In genomic region chr13:98141509-98141908, GRCh38 we compare ENCODE assay signal across 13 cellular contexts. TPM values are rescaled to one million over a fixed set of nuclear protein-coding genes. Genes with fewer than 3 reads are reported as not detected.
DNase-seq lines count a peak whose midpoint lies in the region; ATAC-seq and TF ChIP-seq lines count a peak whose summit lies in the region.
"Had no signal": no experiment of that assay in that cellular context is flagged by ENCODE, and none has a peak within 500 bp of the region (broad histone marks: within the 10 kb centered on the region; RNA-seq: fewer than 3 reads in every experiment).

No MANE protein-coding gene starts in this region.

- H3K9me3 ChIP-seq in iPS-15b (ENCODE audit: control insufficient read depth, insufficient read depth, low read length) (no peaks in the 10 kb centered on the region), parathyroid adenoma (ENCODE audit: control insufficient read depth, low read length) (no peaks in the 10 kb centered on the region)
- H3K9me3 ChIP-seq: left lung, SK-N-SH had no signal

- H4K20me1 ChIP-seq in KMS-11 (ENCODE audit: insufficient read depth), result no peaks in the 10 kb centered on the region

- H3K9ac ChIP-seq in KMS-11, result peak overlapping the region; percentile 84; the same call in 1 of the 2 replicates
- H3K9ac ChIP-seq in iPS-15b (ENCODE audit: low read depth, low read length), result no peak overlapping the region
- no peak overlapping the region for H3K9ac ChIP-seq in parathyroid adenoma
- H3K9ac ChIP-seq: SK-N-SH had no signal

- H3K4me3 ChIP-seq in KMS-11 (IDR thresholded peaks at IDR 0.05; ENCODE audit: insufficient read depth, low read depth, low read length) (no peak overlapping the region), iPS-15b (ENCODE audit: low read depth, low read length) (peak overlapping the region; percentile 37), parathyroid adenoma (ENCODE audit: low read depth, low read length) (no peak overlapping the region)

- H3K36me3 ChIP-seq in KMS-11 (ENCODE audit: insufficient read depth) (no peaks in the 10 kb centered on the region), iPS-15b (ENCODE audit: control insufficient read depth, insufficient read depth, low read length) (no peaks in the 10 kb centered on the region), parathyroid adenoma (ENCODE audit: control insufficient read depth, insufficient read depth, low read length) (no peaks in the 10 kb centered on the region)
- H3K36me3 ChIP-seq: left lung had no signal

- no peak overlapping the region for H3K27ac Mint-ChIP-seq in activated CD8-positive, alpha-beta memory T cell treated with anti-CD3 and anti-CD28 coated beads, Interleukin-2, amount 10 ng/mL, durations not matched to agents 7 days and 5 days

- no peak for ATAC-seq in activated CD8-positive, alpha-beta memory T cell treated with anti-CD3 and anti-CD28 coated beads, Interleukin-2, amount 10 ng/mL, durations not matched to agents 7 days and 5 days
- no peak for ATAC-seq in HG02885 (IDR thresholded peaks at IDR 0.05; ENCODE audit: poor library complexity, unreplicated experiment)
- ATAC-seq: HCT116 had no signal

- H3K36me3 Mint-ChIP-seq in activated CD8-positive, alpha-beta memory T cell treated with anti-CD3 and anti-CD28 coated beads, Interleukin-2, amount 10 ng/mL, durations not matched to agents 7 days and 5 days, result no peaks in the 10 kb centered on the region

- H3K4me1 ChIP-seq in KMS-11 (ENCODE audit: low read depth, poor library complexity, severe bottlenecking) (peaks cover 21% of the 10 kb centered on the region), iPS-15b (ENCODE audit: control insufficient read depth, insufficient read depth, low read length) (peaks cover 9% of the 10 kb centered on the region), parathyroid adenoma (peaks cover 6% of the 10 kb centered on the region)

- H3K4me3 Mint-ChIP-seq in activated CD8-positive, alpha-beta memory T cell treated with anti-CD3 and anti-CD28 coated beads, Interleukin-2, amount 10 ng/mL, durations not matched to agents 7 days and 5 days, result peak overlapping the region; percentile 14

- H3K27me3 ChIP-seq in KMS-11 (ENCODE audit: insufficient read depth, low read depth) (no peaks in the 10 kb centered on the region), iPS-15b (ENCODE audit: control insufficient read depth, insufficient read depth, low read length) (peaks cover 17% of the 10 kb centered on the region), parathyroid adenoma (ENCODE audit: control insufficient read depth, insufficient read depth, low read length) (no peaks in the 10 kb centered on the region)

- no peak for DNase-seq in activated CD8-positive, alpha-beta memory T cell treated with anti-CD3 and anti-CD28 coated beads, Interleukin-2, amount 10 ng/mL, durations not matched to agents 7 days and 5 days
- DNase-seq in activated CD8-positive, alpha-beta memory T cell treated with anti-CD3 and anti-CD28 coated beads, Interleukin-2, amount 50 U/mL, for 48 hours, result no peak
- DNase-seq in SHP77 treated with DMSO at 0.1 percent for 48 hours (lab: John Stamatoyannopoulos, UW) (no peak), HuH-7 (ENCODE audit: low spot score) (no peak)
- DNase-seq: NCI-H2081 had no signal

- TF ChIP-seq CTCF in KMS-11 (conservative IDR thresholded peaks at IDR 0.05; ENCODE audit: low read depth, low read length) (no peak), parathyroid adenoma (IDR thresholded peaks at IDR 0.05) (no peak)

- peaks cover 56% of the 10 kb centered on the region for H3K27me3 Mint-ChIP-seq in activated CD8-positive, alpha-beta memory T cell treated with anti-CD3 and anti-CD28 coated beads, Interleukin-2, amount 10 ng/mL, durations not matched to agents 7 days and 5 days

- no peaks in the 10 kb centered on the region for H3K9me3 Mint-ChIP-seq in activated CD8-positive, alpha-beta memory T cell treated with anti-CD3 and anti-CD28 coated beads, Interleukin-2, amount 10 ng/mL, durations not matched to agents 7 days and 5 days (ENCODE audit: low read depth)

- H3K27ac ChIP-seq in KMS-11, result no peak overlapping the region; the same call in 1 of the 2 replicates
- peak overlapping the region; percentile 90 for H3K27ac ChIP-seq in parathyroid adenoma

- peaks cover 28% of the 10 kb centered on the region for H3K79me2 ChIP-seq in KMS-11 (ENCODE audit: insufficient read depth, low read depth)
- H3K79me2 ChIP-seq in parathyroid adenoma, result peaks cover 2% of the 10 kb centered on the region

- H2AFZ ChIP-seq in KMS-11 (ENCODE audit: low read depth), result peak overlapping the region; percentile 66; the same call in 1 of the 2 replicates
- H2AFZ ChIP-seq in parathyroid adenoma, result peak overlapping the region; percentile 96

- CTCF ChIA-PET in activated CD8-positive, alpha-beta memory T cell treated with anti-CD3 and anti-CD28 coated beads, Interleukin-2, amount 10 ng/mL, durations not matched to agents 7 days and 5 days (lab: Charles Lee), result interaction anchor here (0.5 kb wide), 1 partner anchor 33 kb away, joined by 3 read pairs; no protein-coding TSS in a partner anchor

- peaks cover 15% of the 10 kb centered on the region for H3K4me1 Mint-ChIP-seq in activated CD8-positive, alpha-beta memory T cell treated with anti-CD3 and anti-CD28 coated beads, Interleukin-2, amount 10 ng/mL, durations not matched to agents 7 days and 5 days

- H3K4me2 ChIP-seq in KMS-11 (peak overlapping the region; percentile 70; the same call in 1 of the 2 replicates), parathyroid adenoma (ENCODE audit: low read length) (no peak overlapping the region)
- H3K4me2 ChIP-seq: SK-N-SH had no signal

RNA-seq across cellular contexts. Expression of gene FARP1, which starts 1.4 kb away (rescaled TPM):
- under 1 TPM; 0.44 to 0.87 TPM for total RNA-seq in activated CD8-positive, alpha-beta memory T cell treated with anti-CD3 and anti-CD28 coated beads, Interleukin-2, amount 10 ng/mL, durations not matched to agents 7 days and 5 days

RNA-seq across cellular contexts. Expression of gene RNF113B, which starts 35.6 kb away (rescaled TPM):
- total RNA-seq in activated CD8-positive, alpha-beta memory T cell treated with anti-CD3 and anti-CD28 coated beads, Interleukin-2, amount 10 ng/mL, durations not matched to agents 7 days and 5 days, result not detected
- total RNA-seq: left lung, temporal lobe had no signal
